ENCODE assay signal across 1 cellular context in genomic region chr14:63544641-63545234, GRCh38.
TF ChIP-seq lines count a peak whose summit lies in the region.

No MANE protein-coding gene starts in this region.

TF ChIP-seq in WTC11, 78 proteins besides CTCF, POLR2A, EP300 and RAD21 (continued from another document):
- TF ChIP-seq E2F4 (CRISPR knock-in tag; IDR thresholded peaks at IDR 0.05; ENCODE audit: borderline replicate concordance, low read depth) (no peak), MYBL2 (CRISPR knock-in tag; IDR thresholded peaks at IDR 0.05) (no peak), SOX15 (CRISPR knock-in tag; IDR thresholded peaks at IDR 0.05) (no peak), HMGA2 (CRISPR knock-in tag; IDR thresholded peaks at IDR 0.05) (no peak)
- TF ChIP-seq, protein P1, sequence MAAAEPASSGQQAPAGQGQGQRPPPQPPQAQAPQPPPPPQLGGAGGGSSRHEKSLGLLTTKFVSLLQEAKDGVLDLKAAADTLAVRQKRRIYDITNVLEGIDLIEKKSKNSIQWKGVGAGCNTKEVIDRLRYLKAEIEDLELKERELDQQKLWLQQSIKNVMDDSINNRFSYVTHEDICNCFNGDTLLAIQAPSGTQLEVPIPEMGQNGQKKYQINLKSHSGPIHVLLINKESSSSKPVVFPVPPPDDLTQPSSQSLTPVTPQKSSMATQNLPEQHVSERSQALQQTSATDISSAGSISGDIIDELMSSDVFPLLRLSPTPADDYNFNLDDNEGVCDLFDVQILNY (CRISPR knock-in tag; IDR thresholded peaks at IDR 0.05): no peak
